25 cellular contexts compared by ENCODE assay signal in the genomic region with DNA sequence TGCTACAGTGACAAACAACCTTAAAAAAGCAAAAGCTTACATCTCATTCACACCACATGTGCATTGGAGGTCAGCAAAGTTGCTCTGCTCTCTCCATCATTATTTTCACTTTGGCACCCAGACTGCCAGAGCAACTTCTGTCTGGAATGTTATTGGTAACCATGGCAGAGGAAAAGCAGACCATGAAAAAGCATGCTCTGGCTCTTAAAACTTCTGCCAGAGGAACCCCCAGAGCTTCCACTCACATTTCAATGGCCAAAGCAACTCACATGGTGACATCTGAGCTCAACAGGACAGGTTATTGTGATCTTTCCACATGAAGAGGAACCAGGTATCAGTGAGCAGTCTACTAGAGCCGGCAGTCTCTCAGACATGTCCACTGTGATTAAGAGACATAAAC. TPM values are rescaled to one million over a fixed set of nuclear protein-coding genes. Genes with fewer than 3 reads are reported as not detected.
"Had no signal": no experiment of that assay in that cellular context is flagged by ENCODE, and none has a peak within 500 bp of the region (broad histone marks: within the 10 kb centered on the region; RNA-seq: fewer than 3 reads in every experiment).

No MANE protein-coding gene starts in this region.

- H3K4me3 ChIP-seq: gastrocnemius medialis, heart left ventricle, left lung, lung, ovary, prostate gland had no signal

- H3K4me1 ChIP-seq: gastrocnemius medialis, heart left ventricle, left lung, prostate gland had no signal

- H3K36me3 ChIP-seq: brain microvascular endothelial cell, gastrocnemius medialis, heart left ventricle, left lung, neutrophil, ovary, prostate gland had no signal

- H3K27me3 ChIP-seq: brain microvascular endothelial cell, left lung, ovary had no signal

- H3K9me3 ChIP-seq: gastrocnemius medialis, heart left ventricle, left lung, neutrophil, ovary, prostate gland had no signal

- DNase-seq: activated CD4-positive, alpha-beta T cell treated with anti-CD3 and anti-CD28 coated beads for 1 hour; activated CD4-positive, alpha-beta T cell treated with anti-CD3 and anti-CD28 coated beads, Interleukin-2, amount 50 U/mL, for 1 hour; activated CD8-positive, alpha-beta T cell treated with anti-CD3 and anti-CD28 coated beads, Interleukin-2, amount 10 ng/mL, durations not matched to agents 7 days and 5 days; activated gamma-delta T cell; activated naive CD4-positive, alpha-beta T cell treated with anti-CD3 and anti-CD28 coated beads, Interleukin-2, amount 50 U/mL, for 16 hours; activated naive CD8-positive, alpha-beta T cell treated with anti-CD3 and anti-CD28 coated beads, Interleukin-2, amount 50 U/mL, for 24 hours; brain microvascular endothelial cell; central memory CD4-positive, alpha-beta T cell; effector memory CD4-positive, alpha-beta T cell; gastrocnemius medialis; heart left ventricle; kidney; left lung; midbrain; ovary; stimulated activated CD4-positive, alpha-beta T cell treated with anti-CD3 and anti-CD28 coated beads, Interleukin-4, amount 100 ng/mL, for 24 hours; stimulated activated naive CD4-positive, alpha-beta T cell treated with Interleukin-2 at 50 U/mL for 16 hours; T-helper 9 cell had no signal

- H3K27ac ChIP-seq: brain microvascular endothelial cell, gastrocnemius medialis, heart left ventricle, left lung, neutrophil, ovary, prostate gland had no signal

- ATAC-seq: activated CD8-positive, alpha-beta T cell treated with anti-CD3 and anti-CD28 coated beads, Interleukin-2, amount 10 ng/mL, durations not matched to agents 7 days and 5 days; activated naive CD8-positive, alpha-beta T cell treated with anti-CD3 and anti-CD28 coated beads, Interleukin-2, amount 50 U/mL, for 24 hours; esophagus mucosa; gastrocnemius medialis; heart left ventricle; left lung; natural killer cell treated with Interleukin-12 subunit alpha and Interleukin-12 subunit beta and Interleukin-15 and Interleukin-18, amount 100 ng/mL, for 72 hours had no signal

RNA-seq across cellular contexts. Expression of a gene that starts 21.9 kb away (rescaled TPM):
- total RNA-seq: activated CD8-positive, alpha-beta T cell treated with anti-CD3 and anti-CD28 coated beads, Interleukin-2, amount 10 ng/mL, durations not matched to agents 7 days and 5 days; activated T-helper 1 cell treated with anti-CD3 and anti-CD28 coated beads, Interleukin-12 subunit alpha, Interleukin-12 subunit beta, Interleukin-2, Interleukin-4 antibody, amounts not matched to agents 30 ng/mL and 10 ng/mL and 1 ng/mL, durations not matched to agents 14 hours and 24 hours and 36 hours; natural killer cell treated with Interleukin-12 subunit alpha and Interleukin-12 subunit beta and Interleukin-15 and Interleukin-18, amount 100 ng/mL, for 72 hours; T-helper 1 cell treated with Interleukin-12 subunit alpha and Interleukin-12 subunit beta and Interleukin-4 antibody, amounts not matched to agents 30 ng/mL and 1 ng/mL, for 36 hours had no signal
